In genomic region chrX:21839334-21840198, GRCh38 we compare ENCODE assay signal across 1 cellular context.
TF ChIP-seq lines count a peak whose summit lies in the region.

TSS of gene MBTPS2 (plus strand) at chrX:21839617. CDS start at chrX:21839735, 118 bp downstream.

TF ChIP-seq in HepG2, 621 proteins besides CTCF, POLR2A, EP300 and RAD21 (continued from another document and continues in another):
- TF ChIP-seq RCOR2 (CRISPR knock-in tag; IDR thresholded peaks at IDR 0.05) (0 out of 2 replicates have a peak, but pooled peaks have one; percentile 50), SOX13 (IDR thresholded peaks at IDR 0.05) (no peak), SOX13 (CRISPR knock-in tag; conservative IDR thresholded peaks at IDR 0.05 in 1 of 2, IDR thresholded peaks at IDR 0.05 in 1 of 2) (0 out of 4 replicates have a peak, but pooled peaks of 1 of the 2 experiments have one; percentile 30), ZSCAN25 (CRISPR knock-in tag; IDR thresholded peaks at IDR 0.05) (peak; percentile 23; the same call in 1 of the 2 replicates), HMG20A (CRISPR knock-in tag; IDR thresholded peaks at IDR 0.05; ENCODE audit: borderline replicate concordance) (0 out of 2 replicates have a peak, but pooled peaks have one; percentile 33), SOX6 (IDR thresholded peaks at IDR 0.05) (no peak), SOX6 (CRISPR knock-in tag; IDR thresholded peaks at IDR 0.05) (peak; percentile 63), HMGA1 (CRISPR knock-in tag; conservative IDR thresholded peaks at IDR 0.05) (no peak), TCF7L2 (IDR thresholded peaks at IDR 0.05; ENCODE audit: low read depth, low read length) (no peak), NCOR1 (IDR thresholded peaks at IDR 0.05; ENCODE audit: borderline replicate concordance, low read length) (peak; percentile 42; the same call in 1 of the 2 replicates), ZNF549 (CRISPR knock-in tag; IDR thresholded peaks at IDR 0.05) (no peak), ZNF567 (CRISPR knock-in tag; IDR thresholded peaks at IDR 0.05; ENCODE audit: borderline replicate concordance) (no peak), ZNF460 (CRISPR knock-in tag; IDR thresholded peaks at IDR 0.05; ENCODE audit: borderline replicate concordance) (peak; percentile 13; the same call in 1 of the 2 replicates), MTF1 (CRISPR knock-in tag; IDR thresholded peaks at IDR 0.05) (no peak), ZKSCAN5 (CRISPR knock-in tag; IDR thresholded peaks at IDR 0.05) (no peak), ZNF724P (CRISPR knock-in tag; IDR thresholded peaks at IDR 0.05; ENCODE audit: borderline replicate concordance) (0 out of 2 replicates have a peak, but pooled peaks have one; percentile 23), FOXJ3 (CRISPR knock-in tag; IDR thresholded peaks at IDR 0.05; ENCODE audit: borderline replicate concordance) (peak; percentile 32; the same call in 1 of the 2 replicates), ZNF260 (CRISPR knock-in tag; IDR thresholded peaks at IDR 0.05; ENCODE audit: borderline replicate concordance, low read depth) (no peak), ZFYVE20 (CRISPR knock-in tag; IDR thresholded peaks at IDR 0.05; ENCODE audit: borderline replicate concordance, low read depth) (peak; percentile 64; the same call in 1 of the 2 replicates), SAFB2 (CRISPR knock-in tag; IDR thresholded peaks at IDR 0.05; ENCODE audit: borderline replicate concordance, low read depth) (no peak), TBX3 (IDR thresholded peaks at IDR 0.05; ENCODE audit: borderline replicate concordance) (no peak), CREM (IDR thresholded peaks at IDR 0.05) (peak; percentile 44; the same call in 1 of the 2 replicates), CREM (CRISPR knock-in tag; IDR thresholded peaks at IDR 0.05) (no peak), KDM6A (CRISPR knock-in tag; IDR thresholded peaks at IDR 0.05; ENCODE audit: low read depth) (no peak), ZNF839 (CRISPR knock-in tag; IDR thresholded peaks at IDR 0.05; ENCODE audit: borderline replicate concordance) (no peak), KDM5A (IDR thresholded peaks at IDR 0.05; ENCODE audit: borderline replicate concordance, low read length) (peak; percentile 89; the same call in 1 of the 2 replicates), ZFP36L2 (CRISPR knock-in tag; IDR thresholded peaks at IDR 0.05) (no peak), TAF1 (CRISPR knock-in tag; IDR thresholded peaks at IDR 0.05) (peak; percentile 99), JUN (CRISPR knock-in tag; IDR thresholded peaks at IDR 0.05) (no peak), ZMYM2 (CRISPR knock-in tag; IDR thresholded peaks at IDR 0.05) (no peak), ZBTB7A (CRISPR knock-in tag; IDR thresholded peaks at IDR 0.05) (no peak), ZBTB43 (CRISPR knock-in tag; conservative IDR thresholded peaks at IDR 0.05) (no peak), KDM2A (CRISPR knock-in tag; IDR thresholded peaks at IDR 0.05; ENCODE audit: borderline replicate concordance, low read depth) (peak; percentile 88), FOXM1 (CRISPR knock-in tag; IDR thresholded peaks at IDR 0.05) (no peak), ZBTB38 (CRISPR knock-in tag; IDR thresholded peaks at IDR 0.05) (peak; percentile 44), SRSF4 (IDR thresholded peaks at IDR 0.05; ENCODE audit: low read depth, low read length, poor library complexity, severe bottlenecking) (no peak), DNMT3B (CRISPR knock-in tag; conservative IDR thresholded peaks at IDR 0.05) (peak; percentile 78; the same call in 1 of the 2 replicates), ZNF556 (CRISPR knock-in tag; IDR thresholded peaks at IDR 0.05; ENCODE audit: borderline replicate concordance) (peak; percentile 52; the same call in 1 of the 2 replicates), STAG1 (CRISPR knock-in tag; IDR thresholded peaks at IDR 0.05) (peak; percentile 15; the same call in 1 of the 2 replicates), CREBL2 (CRISPR knock-in tag; IDR thresholded peaks at IDR 0.05; ENCODE audit: borderline replicate concordance) (no peak), PRPF4 (IDR thresholded peaks at IDR 0.05; ENCODE audit: low read depth, low read length, poor library complexity, severe bottlenecking) (no peak), TBL1XR1 (IDR thresholded peaks at IDR 0.05; ENCODE audit: borderline replicate concordance, low read length, partially characterized antibody) (no peak), ZMYM3 (CRISPR knock-in tag; IDR thresholded peaks at IDR 0.05) (peak; percentile 61; the same call in 1 of the 2 replicates), MTERF4 (CRISPR knock-in tag; IDR thresholded peaks at IDR 0.05) (no peak), THRA (CRISPR knock-in tag; IDR thresholded peaks at IDR 0.05; ENCODE audit: borderline replicate concordance) (no peak), ZNF451 (CRISPR knock-in tag; IDR thresholded peaks at IDR 0.05) (no peak), ZNF225 (CRISPR knock-in tag; IDR thresholded peaks at IDR 0.05) (0 out of 2 replicates have a peak, but pooled peaks have one; percentile 57), ADNP (CRISPR knock-in tag; IDR thresholded peaks at IDR 0.05) (no peak), ZBED4 (CRISPR knock-in tag; IDR thresholded peaks at IDR 0.05; ENCODE audit: borderline replicate concordance) (0 out of 2 replicates have a peak, but pooled peaks have one; percentile 30), ZNF674 (CRISPR knock-in tag; IDR thresholded peaks at IDR 0.05; ENCODE audit: low read depth) (no peak), RAD51 (IDR thresholded peaks at IDR 0.05; ENCODE audit: borderline replicate concordance) (no peak), ZNF816 (CRISPR knock-in tag; IDR thresholded peaks at IDR 0.05; ENCODE audit: borderline replicate concordance) (peak; percentile 80; the same call in 1 of the 2 replicates), ZNF75D (CRISPR knock-in tag; IDR thresholded peaks at IDR 0.05; ENCODE audit: borderline replicate concordance) (peak; percentile 71; the same call in 1 of the 2 replicates), ELF3 (CRISPR knock-in tag; IDR thresholded peaks at IDR 0.05) (peak; percentile 53; the same call in 1 of the 2 replicates), ZNF207 (IDR thresholded peaks at IDR 0.05; ENCODE audit: borderline replicate concordance) (no peak)
- TF ChIP-seq, protein P1, sequence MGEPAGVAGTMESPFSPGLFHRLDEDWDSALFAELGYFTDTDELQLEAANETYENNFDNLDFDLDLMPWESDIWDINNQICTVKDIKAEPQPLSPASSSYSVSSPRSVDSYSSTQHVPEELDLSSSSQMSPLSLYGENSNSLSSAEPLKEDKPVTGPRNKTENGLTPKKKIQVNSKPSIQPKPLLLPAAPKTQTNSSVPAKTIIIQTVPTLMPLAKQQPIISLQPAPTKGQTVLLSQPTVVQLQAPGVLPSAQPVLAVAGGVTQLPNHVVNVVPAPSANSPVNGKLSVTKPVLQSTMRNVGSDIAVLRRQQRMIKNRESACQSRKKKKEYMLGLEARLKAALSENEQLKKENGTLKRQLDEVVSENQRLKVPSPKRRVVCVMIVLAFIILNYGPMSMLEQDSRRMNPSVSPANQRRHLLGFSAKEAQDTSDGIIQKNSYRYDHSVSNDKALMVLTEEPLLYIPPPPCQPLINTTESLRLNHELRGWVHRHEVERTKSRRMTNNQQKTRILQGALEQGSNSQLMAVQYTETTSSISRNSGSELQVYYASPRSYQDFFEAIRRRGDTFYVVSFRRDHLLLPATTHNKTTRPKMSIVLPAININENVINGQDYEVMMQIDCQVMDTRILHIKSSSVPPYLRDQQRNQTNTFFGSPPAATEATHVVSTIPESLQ (CRISPR knock-in tag; conservative IDR thresholded peaks at IDR 0.05) = peak; percentile 63; the same call in 1 of the 2 replicates
- TF ChIP-seq, protein P2, sequence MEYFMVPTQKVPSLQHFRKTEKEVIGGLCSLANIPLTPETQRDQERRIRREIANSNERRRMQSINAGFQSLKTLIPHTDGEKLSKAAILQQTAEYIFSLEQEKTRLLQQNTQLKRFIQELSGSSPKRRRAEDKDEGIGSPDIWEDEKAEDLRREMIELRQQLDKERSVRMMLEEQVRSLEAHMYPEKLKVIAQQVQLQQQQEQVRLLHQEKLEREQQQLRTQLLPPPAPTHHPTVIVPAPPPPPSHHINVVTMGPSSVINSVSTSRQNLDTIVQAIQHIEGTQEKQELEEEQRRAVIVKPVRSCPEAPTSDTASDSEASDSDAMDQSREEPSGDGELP (IDR thresholded peaks at IDR 0.05; ENCODE audit: borderline replicate concordance, low read depth) = peak; percentile 88; the same call in 1 of the 2 replicates
- TF ChIP-seq, protein P3, sequence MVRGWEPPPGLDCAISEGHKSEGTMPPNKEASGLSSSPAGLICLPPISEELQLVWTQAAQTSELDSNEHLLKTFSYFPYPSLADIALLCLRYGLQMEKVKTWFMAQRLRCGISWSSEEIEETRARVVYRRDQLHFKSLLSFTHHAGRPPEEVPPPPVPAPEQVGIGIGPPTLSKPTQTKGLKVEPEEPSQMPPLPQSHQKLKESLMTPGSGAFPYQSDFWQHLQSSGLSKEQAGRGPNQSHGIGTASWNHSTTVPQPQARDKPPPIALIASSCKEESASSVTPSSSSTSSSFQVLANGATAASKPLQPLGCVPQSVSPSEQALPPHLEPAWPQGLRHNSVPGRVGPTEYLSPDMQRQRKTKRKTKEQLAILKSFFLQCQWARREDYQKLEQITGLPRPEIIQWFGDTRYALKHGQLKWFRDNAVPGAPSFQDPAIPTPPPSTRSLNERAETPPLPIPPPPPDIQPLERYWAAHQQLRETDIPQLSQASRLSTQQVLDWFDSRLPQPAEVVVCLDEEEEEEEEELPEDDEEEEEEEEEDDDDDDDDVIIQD (CRISPR knock-in tag; IDR thresholded peaks at IDR 0.05; ENCODE audit: low read depth) = peak; percentile 40; the same call in 1 of the 2 replicates
- TF ChIP-seq, protein P4, sequence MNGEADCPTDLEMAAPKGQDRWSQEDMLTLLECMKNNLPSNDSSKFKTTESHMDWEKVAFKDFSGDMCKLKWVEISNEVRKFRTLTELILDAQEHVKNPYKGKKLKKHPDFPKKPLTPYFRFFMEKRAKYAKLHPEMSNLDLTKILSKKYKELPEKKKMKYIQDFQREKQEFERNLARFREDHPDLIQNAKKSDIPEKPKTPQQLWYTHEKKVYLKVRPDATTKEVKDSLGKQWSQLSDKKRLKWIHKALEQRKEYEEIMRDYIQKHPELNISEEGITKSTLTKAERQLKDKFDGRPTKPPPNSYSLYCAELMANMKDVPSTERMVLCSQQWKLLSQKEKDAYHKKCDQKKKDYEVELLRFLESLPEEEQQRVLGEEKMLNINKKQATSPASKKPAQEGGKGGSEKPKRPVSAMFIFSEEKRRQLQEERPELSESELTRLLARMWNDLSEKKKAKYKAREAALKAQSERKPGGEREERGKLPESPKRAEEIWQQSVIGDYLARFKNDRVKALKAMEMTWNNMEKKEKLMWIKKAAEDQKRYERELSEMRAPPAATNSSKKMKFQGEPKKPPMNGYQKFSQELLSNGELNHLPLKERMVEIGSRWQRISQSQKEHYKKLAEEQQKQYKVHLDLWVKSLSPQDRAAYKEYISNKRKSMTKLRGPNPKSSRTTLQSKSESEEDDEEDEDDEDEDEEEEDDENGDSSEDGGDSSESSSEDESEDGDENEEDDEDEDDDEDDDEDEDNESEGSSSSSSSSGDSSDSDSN (CRISPR knock-in tag; IDR thresholded peaks at IDR 0.05) = peak; percentile 98
